1 cellular context compared by ENCODE assay signal in the genomic region with DNA sequence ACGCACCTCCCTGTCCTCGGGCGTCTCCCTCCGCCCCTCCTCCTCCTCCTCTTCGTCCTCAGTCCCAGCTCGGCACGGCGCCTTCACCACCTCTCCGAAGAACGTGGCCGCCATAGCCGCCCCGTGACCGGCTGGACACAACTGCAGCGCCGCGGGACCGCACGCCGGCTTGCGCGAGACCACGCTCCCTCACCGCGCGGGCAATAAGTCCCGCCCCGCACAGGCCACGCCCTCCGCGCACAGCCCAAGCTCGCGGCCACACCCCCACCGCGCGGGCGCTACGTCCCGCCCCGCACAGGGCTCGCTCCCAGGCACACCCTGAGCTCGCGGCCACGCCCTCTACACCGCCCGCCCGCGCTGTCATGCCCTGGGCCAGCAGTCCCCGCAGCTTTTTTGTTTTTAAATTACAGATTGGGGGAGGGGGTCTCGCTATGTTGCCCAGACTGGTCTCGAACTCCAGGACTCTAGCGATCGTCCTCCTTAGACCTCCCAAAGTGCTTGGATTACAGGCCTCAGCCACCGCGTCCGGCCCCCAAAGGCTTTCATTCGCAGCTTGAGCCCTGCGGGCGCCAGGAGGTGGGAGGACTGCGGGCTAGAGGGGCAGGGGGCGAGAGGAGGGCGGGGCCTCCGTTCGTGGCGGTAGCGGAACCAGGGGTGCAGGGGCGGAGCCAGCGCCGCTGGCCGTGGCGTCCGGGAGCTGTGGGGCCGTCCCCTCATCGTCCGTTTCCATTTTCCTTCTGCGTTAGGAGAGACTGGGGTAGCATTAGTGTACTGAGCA.
TF ChIP-seq lines count a peak whose summit lies in the region.

A gene with protein sequence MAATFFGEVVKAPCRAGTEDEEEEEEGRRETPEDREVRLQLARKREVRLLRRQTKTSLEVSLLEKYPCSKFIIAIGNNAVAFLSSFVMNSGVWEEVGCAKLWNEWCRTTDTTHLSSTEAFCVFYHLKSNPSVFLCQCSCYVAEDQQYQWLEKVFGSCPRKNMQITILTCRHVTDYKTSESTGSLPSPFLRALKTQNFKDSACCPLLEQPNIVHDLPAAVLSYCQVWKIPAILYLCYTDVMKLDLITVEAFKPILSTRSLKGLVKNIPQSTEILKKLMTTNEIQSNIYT (minus strand): TSS at position 180 of the 778 bp plus-strand sequence. CDS start 66 bp downstream, at position 114.

TF ChIP-seq in HEK293, 187 proteins besides CTCF, POLR2A, EP300 and RAD21 (continued from another document and continues in another):
- TF ChIP-seq, protein P1, sequence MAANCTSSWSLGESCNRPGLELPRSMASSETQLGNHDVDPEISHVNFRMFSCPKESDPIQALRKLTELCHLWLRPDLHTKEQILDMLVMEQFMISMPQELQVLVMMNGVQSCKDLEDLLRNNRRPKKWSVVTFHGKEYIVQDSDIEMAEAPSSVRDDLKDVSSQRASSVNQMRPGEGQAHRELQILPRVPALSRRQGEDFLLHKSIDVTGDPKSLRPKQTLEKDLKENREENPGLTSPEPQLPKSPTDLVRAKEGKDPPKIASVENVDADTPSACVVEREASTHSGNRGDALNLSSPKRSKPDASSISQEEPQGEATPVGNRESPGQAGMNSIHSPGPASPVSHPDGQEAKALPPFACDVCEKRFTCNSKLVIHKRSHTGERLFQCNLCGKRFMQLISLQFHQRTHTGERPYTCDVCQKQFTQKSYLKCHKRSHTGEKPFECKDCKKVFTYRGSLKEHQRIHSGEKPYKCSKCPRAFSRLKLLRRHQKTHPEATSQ (tag by site-specific recombination; IDR thresholded peaks at IDR 0.05), result peak; percentile 13; the same call in 1 of the 2 replicates
- TF ChIP-seq ZBTB1 (tag by site-specific recombination; IDR thresholded peaks at IDR 0.05), result peak; percentile 42; the same call in 1 of the 2 replicates
- TF ChIP-seq ZNF76 (tag by site-specific recombination; IDR thresholded peaks at IDR 0.05; ENCODE audit: borderline replicate concordance, low read depth), result peak; percentile 85; the same call in 1 of the 2 replicates
- no peak for TF ChIP-seq ZNF169 (tag by site-specific recombination; IDR thresholded peaks at IDR 0.05)
- TF ChIP-seq ZBTB8A (tag by site-specific recombination; IDR thresholded peaks at IDR 0.05), result peak; percentile 100
- TF ChIP-seq, protein P2, sequence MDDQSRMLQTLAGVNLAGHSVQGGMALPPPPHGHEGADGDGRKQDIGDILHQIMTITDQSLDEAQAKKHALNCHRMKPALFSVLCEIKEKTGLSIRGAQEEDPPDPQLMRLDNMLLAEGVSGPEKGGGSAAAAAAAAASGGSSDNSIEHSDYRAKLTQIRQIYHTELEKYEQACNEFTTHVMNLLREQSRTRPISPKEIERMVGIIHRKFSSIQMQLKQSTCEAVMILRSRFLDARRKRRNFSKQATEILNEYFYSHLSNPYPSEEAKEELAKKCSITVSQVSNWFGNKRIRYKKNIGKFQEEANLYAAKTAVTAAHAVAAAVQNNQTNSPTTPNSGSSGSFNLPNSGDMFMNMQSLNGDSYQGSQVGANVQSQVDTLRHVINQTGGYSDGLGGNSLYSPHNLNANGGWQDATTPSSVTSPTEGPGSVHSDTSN (CRISPR knock-in tag; IDR thresholded peaks at IDR 0.05), result peak; percentile 90
- TF ChIP-seq, protein P3, sequence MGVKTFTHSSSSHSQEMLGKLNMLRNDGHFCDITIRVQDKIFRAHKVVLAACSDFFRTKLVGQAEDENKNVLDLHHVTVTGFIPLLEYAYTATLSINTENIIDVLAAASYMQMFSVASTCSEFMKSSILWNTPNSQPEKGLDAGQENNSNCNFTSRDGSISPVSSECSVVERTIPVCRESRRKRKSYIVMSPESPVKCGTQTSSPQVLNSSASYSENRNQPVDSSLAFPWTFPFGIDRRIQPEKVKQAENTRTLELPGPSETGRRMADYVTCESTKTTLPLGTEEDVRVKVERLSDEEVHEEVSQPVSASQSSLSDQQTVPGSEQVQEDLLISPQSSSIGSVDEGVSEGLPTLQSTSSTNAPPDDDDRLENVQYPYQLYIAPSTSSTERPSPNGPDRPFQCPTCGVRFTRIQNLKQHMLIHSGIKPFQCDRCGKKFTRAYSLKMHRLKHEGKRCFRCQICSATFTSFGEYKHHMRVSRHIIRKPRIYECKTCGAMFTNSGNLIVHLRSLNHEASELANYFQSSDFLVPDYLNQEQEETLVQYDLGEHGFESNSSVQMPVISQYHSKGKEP (tag by site-specific recombination; IDR thresholded peaks at IDR 0.05), result 0 out of 2 replicates have a peak, but pooled peaks have one; percentile 23
- TF ChIP-seq ZNF366 (tag by site-specific recombination; conservative IDR thresholded peaks at IDR 0.05), result 0 out of 2 replicates have a peak, but pooled peaks have one; percentile 19
- TF ChIP-seq, protein P4, sequence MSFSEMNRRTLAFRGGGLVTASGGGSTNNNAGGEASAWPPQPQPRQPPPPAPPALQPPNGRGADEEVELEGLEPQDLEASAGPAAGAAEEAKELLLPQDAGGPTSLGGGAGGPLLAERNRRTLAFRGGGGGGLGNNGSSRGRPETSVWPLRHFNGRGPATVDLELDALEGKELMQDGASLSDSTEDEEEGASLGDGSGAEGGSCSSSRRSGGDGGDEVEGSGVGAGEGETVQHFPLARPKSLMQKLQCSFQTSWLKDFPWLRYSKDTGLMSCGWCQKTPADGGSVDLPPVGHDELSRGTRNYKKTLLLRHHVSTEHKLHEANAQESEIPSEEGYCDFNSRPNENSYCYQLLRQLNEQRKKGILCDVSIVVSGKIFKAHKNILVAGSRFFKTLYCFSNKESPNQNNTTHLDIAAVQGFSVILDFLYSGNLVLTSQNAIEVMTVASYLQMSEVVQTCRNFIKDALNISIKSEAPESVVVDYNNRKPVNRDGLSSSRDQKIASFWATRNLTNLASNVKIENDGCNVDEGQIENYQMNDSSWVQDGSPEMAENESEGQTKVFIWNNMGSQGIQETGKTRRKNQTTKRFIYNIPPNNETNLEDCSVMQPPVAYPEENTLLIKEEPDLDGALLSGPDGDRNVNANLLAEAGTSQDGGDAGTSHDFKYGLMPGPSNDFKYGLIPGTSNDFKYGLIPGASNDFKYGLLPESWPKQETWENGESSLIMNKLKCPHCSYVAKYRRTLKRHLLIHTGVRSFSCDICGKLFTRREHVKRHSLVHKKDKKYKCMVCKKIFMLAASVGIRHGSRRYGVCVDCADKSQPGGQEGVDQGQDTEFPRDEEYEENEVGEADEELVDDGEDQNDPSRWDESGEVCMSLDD (tag by site-specific recombination; IDR thresholded peaks at IDR 0.05), result peak; percentile 92
- TF ChIP-seq BCL11B (tag by site-specific recombination; IDR thresholded peaks at IDR 0.05; ENCODE audit: low read depth), result peak; percentile 86
- TF ChIP-seq ZNF350 (tag by site-specific recombination; IDR thresholded peaks at IDR 0.05), result no peak
- TF ChIP-seq, protein P5, sequence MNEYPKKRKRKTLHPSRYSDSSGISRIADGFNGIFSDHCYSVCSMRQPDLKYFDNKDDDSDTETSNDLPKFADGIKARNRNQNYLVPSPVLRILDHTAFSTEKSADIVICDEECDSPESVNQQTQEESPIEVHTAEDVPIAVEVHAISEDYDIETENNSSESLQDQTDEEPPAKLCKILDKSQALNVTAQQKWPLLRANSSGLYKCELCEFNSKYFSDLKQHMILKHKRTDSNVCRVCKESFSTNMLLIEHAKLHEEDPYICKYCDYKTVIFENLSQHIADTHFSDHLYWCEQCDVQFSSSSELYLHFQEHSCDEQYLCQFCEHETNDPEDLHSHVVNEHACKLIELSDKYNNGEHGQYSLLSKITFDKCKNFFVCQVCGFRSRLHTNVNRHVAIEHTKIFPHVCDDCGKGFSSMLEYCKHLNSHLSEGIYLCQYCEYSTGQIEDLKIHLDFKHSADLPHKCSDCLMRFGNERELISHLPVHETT (tag by site-specific recombination; IDR thresholded peaks at IDR 0.05), result peak; percentile 85; the same call in 1 of the 2 replicates
- no peak for TF ChIP-seq ZNF248 (tag by site-specific recombination; IDR thresholded peaks at IDR 0.05)
- TF ChIP-seq ZNF157 (tag by site-specific recombination; IDR thresholded peaks at IDR 0.05), result no peak
- TF ChIP-seq IKZF3 (tag by site-specific recombination; IDR thresholded peaks at IDR 0.05), result no peak
- TF ChIP-seq ZNF529 (tag by site-specific recombination; IDR thresholded peaks at IDR 0.05; ENCODE audit: insufficient replicate concordance), result peak; percentile 6
- TF ChIP-seq ZNF10 (tag by site-specific recombination; IDR thresholded peaks at IDR 0.05), result peak; percentile 76; the same call in 1 of the 2 replicates
- TF ChIP-seq, protein P6, sequence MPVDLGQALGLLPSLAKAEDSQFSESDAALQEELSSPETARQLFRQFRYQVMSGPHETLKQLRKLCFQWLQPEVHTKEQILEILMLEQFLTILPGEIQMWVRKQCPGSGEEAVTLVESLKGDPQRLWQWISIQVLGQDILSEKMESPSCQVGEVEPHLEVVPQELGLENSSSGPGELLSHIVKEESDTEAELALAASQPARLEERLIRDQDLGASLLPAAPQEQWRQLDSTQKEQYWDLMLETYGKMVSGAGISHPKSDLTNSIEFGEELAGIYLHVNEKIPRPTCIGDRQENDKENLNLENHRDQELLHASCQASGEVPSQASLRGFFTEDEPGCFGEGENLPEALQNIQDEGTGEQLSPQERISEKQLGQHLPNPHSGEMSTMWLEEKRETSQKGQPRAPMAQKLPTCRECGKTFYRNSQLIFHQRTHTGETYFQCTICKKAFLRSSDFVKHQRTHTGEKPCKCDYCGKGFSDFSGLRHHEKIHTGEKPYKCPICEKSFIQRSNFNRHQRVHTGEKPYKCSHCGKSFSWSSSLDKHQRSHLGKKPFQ (tag by site-specific recombination; IDR thresholded peaks at IDR 0.05), result 0 out of 2 replicates have a peak, but pooled peaks have one; percentile 45
- peak; percentile 75 for TF ChIP-seq SP2 (tag by site-specific recombination; IDR thresholded peaks at IDR 0.05)
- TF ChIP-seq ZNF600 (tag by site-specific recombination; IDR thresholded peaks at IDR 0.05), result peak; percentile 96
- TF ChIP-seq, protein P7, sequence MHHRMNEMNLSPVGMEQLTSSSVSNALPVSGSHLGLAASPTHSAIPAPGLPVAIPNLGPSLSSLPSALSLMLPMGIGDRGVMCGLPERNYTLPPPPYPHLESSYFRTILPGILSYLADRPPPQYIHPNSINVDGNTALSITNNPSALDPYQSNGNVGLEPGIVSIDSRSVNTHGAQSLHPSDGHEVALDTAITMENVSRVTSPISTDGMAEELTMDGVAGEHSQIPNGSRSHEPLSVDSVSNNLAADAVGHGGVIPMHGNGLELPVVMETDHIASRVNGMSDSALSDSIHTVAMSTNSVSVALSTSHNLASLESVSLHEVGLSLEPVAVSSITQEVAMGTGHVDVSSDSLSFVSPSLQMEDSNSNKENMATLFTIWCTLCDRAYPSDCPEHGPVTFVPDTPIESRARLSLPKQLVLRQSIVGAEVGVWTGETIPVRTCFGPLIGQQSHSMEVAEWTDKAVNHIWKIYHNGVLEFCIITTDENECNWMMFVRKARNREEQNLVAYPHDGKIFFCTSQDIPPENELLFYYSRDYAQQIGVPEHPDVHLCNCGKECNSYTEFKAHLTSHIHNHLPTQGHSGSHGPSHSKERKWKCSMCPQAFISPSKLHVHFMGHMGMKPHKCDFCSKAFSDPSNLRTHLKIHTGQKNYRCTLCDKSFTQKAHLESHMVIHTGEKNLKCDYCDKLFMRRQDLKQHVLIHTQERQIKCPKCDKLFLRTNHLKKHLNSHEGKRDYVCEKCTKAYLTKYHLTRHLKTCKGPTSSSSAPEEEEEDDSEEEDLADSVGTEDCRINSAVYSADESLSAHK (tag by site-specific recombination; IDR thresholded peaks at IDR 0.05), result peak; percentile 50; the same call in 1 of the 2 replicates
- TF ChIP-seq, protein P8, sequence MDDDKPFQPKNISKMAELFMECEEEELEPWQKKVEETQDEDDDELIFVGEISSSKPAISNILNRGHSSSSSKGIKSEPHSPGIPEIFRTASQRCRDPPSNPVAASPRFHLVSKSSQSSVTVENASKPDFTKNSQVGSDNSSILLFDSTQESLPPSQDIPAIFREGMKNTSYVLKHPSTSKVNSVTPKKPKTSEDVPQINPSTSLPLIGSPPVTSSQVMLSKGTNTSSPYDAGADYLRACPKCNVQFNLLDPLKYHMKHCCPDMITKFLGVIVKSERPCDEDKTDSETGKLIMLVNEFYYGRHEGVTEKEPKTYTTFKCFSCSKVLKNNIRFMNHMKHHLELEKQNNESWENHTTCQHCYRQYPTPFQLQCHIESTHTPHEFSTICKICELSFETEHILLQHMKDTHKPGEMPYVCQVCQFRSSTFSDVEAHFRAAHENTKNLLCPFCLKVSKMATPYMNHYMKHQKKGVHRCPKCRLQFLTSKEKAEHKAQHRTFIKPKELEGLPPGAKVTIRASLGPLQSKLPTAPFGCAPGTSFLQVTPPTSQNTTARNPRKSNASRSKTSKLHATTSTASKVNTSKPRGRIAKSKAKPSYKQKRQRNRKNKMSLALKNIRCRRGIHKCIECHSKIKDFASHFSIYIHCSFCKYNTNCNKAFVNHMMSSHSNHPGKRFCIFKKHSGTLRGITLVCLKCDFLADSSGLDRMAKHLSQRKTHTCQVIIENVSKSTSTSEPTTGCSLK (tag by site-specific recombination; IDR thresholded peaks at IDR 0.05), result no peak
- no peak for TF ChIP-seq ZNF174 (tag by site-specific recombination; IDR thresholded peaks at IDR 0.05)
- TF ChIP-seq ZEB2 (tag by site-specific recombination; IDR thresholded peaks at IDR 0.05), result peak; percentile 94
- TF ChIP-seq, protein P9, sequence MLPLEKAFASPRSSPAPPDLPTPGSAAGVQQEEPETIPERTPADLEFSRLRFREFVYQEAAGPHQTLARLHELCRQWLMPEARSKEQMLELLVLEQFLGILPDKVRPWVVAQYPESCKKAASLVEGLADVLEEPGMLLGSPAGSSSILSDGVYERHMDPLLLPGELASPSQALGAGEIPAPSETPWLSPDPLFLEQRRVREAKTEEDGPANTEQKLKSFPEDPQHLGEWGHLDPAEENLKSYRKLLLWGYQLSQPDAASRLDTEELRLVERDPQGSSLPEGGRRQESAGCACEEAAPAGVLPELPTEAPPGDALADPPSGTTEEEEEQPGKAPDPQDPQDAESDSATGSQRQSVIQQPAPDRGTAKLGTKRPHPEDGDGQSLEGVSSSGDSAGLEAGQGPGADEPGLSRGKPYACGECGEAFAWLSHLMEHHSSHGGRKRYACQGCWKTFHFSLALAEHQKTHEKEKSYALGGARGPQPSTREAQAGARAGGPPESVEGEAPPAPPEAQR (tag by site-specific recombination; IDR thresholded peaks at IDR 0.05), result no peak
- peak; percentile 55 for TF ChIP-seq WT1 (tag by site-specific recombination; IDR thresholded peaks at IDR 0.05)
- TF ChIP-seq ZNF777 (tag by site-specific recombination; IDR thresholded peaks at IDR 0.05; ENCODE audit: borderline replicate concordance), result no peak
- peak; percentile 92 for TF ChIP-seq SP7 (tag by site-specific recombination; IDR thresholded peaks at IDR 0.05)
- peak; percentile 95 for TF ChIP-seq KLF1 (tag by site-specific recombination; IDR thresholded peaks at IDR 0.05)
- peak; percentile 12; the same call in 1 of the 2 replicates for TF ChIP-seq ZBTB20 (tag by site-specific recombination; IDR thresholded peaks at IDR 0.05)
- TF ChIP-seq ZNF843 (tag by site-specific recombination; IDR thresholded peaks at IDR 0.05), result no peak; the same call in 1 of the 2 replicates
- TF ChIP-seq, protein P10, sequence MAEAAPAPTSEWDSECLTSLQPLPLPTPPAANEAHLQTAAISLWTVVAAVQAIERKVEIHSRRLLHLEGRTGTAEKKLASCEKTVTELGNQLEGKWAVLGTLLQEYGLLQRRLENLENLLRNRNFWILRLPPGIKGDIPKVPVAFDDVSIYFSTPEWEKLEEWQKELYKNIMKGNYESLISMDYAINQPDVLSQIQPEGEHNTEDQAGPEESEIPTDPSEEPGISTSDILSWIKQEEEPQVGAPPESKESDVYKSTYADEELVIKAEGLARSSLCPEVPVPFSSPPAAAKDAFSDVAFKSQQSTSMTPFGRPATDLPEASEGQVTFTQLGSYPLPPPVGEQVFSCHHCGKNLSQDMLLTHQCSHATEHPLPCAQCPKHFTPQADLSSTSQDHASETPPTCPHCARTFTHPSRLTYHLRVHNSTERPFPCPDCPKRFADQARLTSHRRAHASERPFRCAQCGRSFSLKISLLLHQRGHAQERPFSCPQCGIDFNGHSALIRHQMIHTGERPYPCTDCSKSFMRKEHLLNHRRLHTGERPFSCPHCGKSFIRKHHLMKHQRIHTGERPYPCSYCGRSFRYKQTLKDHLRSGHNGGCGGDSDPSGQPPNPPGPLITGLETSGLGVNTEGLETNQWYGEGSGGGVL (tag by site-specific recombination; IDR thresholded peaks at IDR 0.05), result 0 out of 2 replicates have a peak, but pooled peaks have one; percentile 33
